8 cellular contexts compared by ENCODE assay signal in the genomic region with DNA sequence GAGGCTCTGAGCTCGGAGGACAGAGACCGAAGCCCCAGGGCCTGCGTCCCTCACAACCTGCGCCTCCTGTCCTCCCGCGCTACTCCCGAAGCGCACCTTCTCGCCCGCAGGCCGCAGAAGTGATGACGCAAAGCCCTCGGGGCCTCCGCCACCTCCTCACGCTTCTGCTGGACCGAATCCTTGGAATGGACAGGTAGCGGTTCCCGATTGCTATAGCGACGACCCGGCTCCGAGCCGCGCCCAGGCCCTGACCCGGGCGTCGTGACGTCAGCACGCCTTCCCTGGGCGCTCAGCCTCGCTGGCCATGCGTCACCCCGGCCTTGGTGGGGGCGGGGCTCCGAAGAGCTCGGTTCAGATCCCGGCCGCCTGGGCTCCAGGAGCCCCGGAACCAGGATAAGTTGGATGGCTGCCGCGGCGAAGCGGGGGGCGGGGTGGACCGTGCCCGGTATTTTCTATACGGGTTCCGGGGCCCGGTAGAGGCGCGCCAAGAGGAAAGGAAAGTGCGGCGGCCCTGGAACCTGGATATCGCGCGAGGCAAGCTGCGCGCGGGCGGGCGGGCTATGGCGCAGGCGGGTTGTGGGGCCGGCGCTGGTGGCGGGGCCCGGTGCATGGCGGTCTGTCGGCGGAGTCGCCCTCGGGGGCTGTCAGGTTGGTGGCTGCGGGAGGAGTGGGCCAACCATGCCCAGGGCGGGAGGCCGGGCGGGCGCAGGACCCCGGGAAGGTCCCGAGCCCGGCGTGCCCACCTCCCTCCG. TPM values are rescaled to one million over a fixed set of nuclear protein-coding genes. Genes with fewer than 3 reads are reported as not detected.
DNase-seq lines count a peak whose midpoint lies in the region; TF ChIP-seq lines count a peak whose summit lies in the region.

ZNF76 (plus strand) TSS at position 542 of the 752 bp plus-strand sequence. CDS start 21,417 bp downstream, outside the sequence.

- no peaks in the 10 kb centered on the region for H3K9me3 ChIP-seq in Loucy (ENCODE audit: insufficient read depth, low read depth, low read length)

- no peaks in the 10 kb centered on the region for H3K36me3 Mint-ChIP-seq in nephron (ENCODE audit: low read depth)
- H3K36me3 Mint-ChIP-seq in stimulated activated naive CD8-positive, alpha-beta T cell treated with anti-CD3 and anti-CD28 coated beads, Interleukin-15, Interleukin-2, amounts not matched to agents 100 ng/mL and 50 ng/mL, for 24 hours (ENCODE audit: low read depth) = no peaks in the 10 kb centered on the region

- H3F3A ChIP-seq in Loucy (ENCODE audit: low read depth) = peaks cover 6% of the 10 kb centered on the region; the same call in 1 of the 2 replicates

- peaks cover 34% of the 10 kb centered on the region for H3K4me1 Mint-ChIP-seq in nephron
- peaks cover 52% of the 10 kb centered on the region for H3K4me1 Mint-ChIP-seq in stimulated activated naive CD8-positive, alpha-beta T cell treated with anti-CD3 and anti-CD28 coated beads, Interleukin-15, Interleukin-2, amounts not matched to agents 100 ng/mL and 50 ng/mL, for 24 hours (ENCODE audit: low read depth)

- no peaks in the 10 kb centered on the region for H3K36me3 ChIP-seq in Loucy (ENCODE audit: insufficient read depth, low read length)

- H3K27me3 Mint-ChIP-seq in nephron (ENCODE audit: low read depth) = no peaks in the 10 kb centered on the region
- H3K27me3 Mint-ChIP-seq in stimulated activated naive CD8-positive, alpha-beta T cell treated with anti-CD3 and anti-CD28 coated beads, Interleukin-15, Interleukin-2, amounts not matched to agents 100 ng/mL and 50 ng/mL, for 24 hours = no peaks in the 10 kb centered on the region

- TF ChIP-seq CTCF in Loucy (conservative IDR thresholded peaks at IDR 0.05; ENCODE audit: low read length) (no peak), fibroblast of pulmonary artery (IDR thresholded peaks at IDR 0.05; ENCODE audit: low read length, missing control alignments) (no peak), nephron (IDR thresholded peaks at IDR 0.05; ENCODE audit: unreplicated experiment in 3 of 3) (no peak)

- H3K27ac Mint-ChIP-seq in nephron = peak within 1 kb of the TSS; percentile 92 to 97 (median 96)
- peak within 1 kb of the TSS; percentile 92 for H3K27ac Mint-ChIP-seq in stimulated activated naive CD8-positive, alpha-beta T cell treated with anti-CD3 and anti-CD28 coated beads, Interleukin-15, Interleukin-2, amounts not matched to agents 100 ng/mL and 50 ng/mL, for 24 hours

- peak within 1 kb of the TSS; percentile 90 to 100 (median 99) for H3K4me3 Mint-ChIP-seq in nephron
- H3K4me3 Mint-ChIP-seq in stimulated activated naive CD8-positive, alpha-beta T cell treated with anti-CD3 and anti-CD28 coated beads, Interleukin-15, Interleukin-2, amounts not matched to agents 100 ng/mL and 50 ng/mL, for 24 hours = peak within 1 kb of the TSS; percentile 97

- no peaks in the 10 kb centered on the region for H3K27me3 ChIP-seq in Loucy (ENCODE audit: insufficient read depth, low read length, poor library complexity, severe bottlenecking)

- peaks cover 38% of the 10 kb centered on the region for H3K79me2 ChIP-seq in Loucy (ENCODE audit: insufficient read depth, low read length)

- H3K4me1 ChIP-seq in Loucy (ENCODE audit: insufficient read depth, low read length, poor library complexity, severe bottlenecking) = peaks cover 23% of the 10 kb centered on the region

- TF ChIP-seq POLR2A in Raji (IDR thresholded peaks at IDR 0.05; ENCODE audit: insufficient read depth, low read depth, low read length) = peak; percentile 71

- peak within 1 kb of the TSS; percentile 92 for H2AFZ ChIP-seq in Loucy (ENCODE audit: low read length)

- H3K4me3 ChIP-seq in Loucy (ENCODE audit: low read length, poor library complexity, severe bottlenecking) = peak within 1 kb of the TSS; percentile 79
- peak within 1 kb of the TSS; percentile 94 for H3K4me3 ChIP-seq in fibroblast of pulmonary artery (replicated peaks; ENCODE audit: low read depth, low read length)

- H3K9ac ChIP-seq in Loucy (ENCODE audit: low read depth, low read length, poor library complexity, severe bottlenecking) = peak within 1 kb of the TSS; percentile 92

- no peaks in the 10 kb centered on the region for H3K9me3 Mint-ChIP-seq in nephron
- H3K9me3 Mint-ChIP-seq in stimulated activated naive CD8-positive, alpha-beta T cell treated with anti-CD3 and anti-CD28 coated beads, Interleukin-15, Interleukin-2, amounts not matched to agents 100 ng/mL and 50 ng/mL, for 24 hours = no peaks in the 10 kb centered on the region

- no peaks in the 10 kb centered on the region for H3K9me2 ChIP-seq in Loucy (replicated peaks; ENCODE audit: low read depth, low read length)

- peak within 1 kb of the TSS; percentile 97 for H3K4me2 ChIP-seq in Loucy (ENCODE audit: low read depth, low read length, poor library complexity, severe bottlenecking)

- DNase-seq in EH (ENCODE audit: low read depth) (peak; percentile 97), H4 (ENCODE audit: low spot score) (peak; percentile 95), fibroblast of pulmonary artery (ENCODE audit: low read depth) (peak; percentile 98)
- peak; percentile 87 for DNase-seq in activated T-helper 9 cell treated with anti-CD3 and anti-CD28 coated beads, Interleukin-2, amount 50 U/mL, for 16 hours (ENCODE audit: low read depth)

- H4K20me1 ChIP-seq in Loucy (ENCODE audit: insufficient read depth, low read length, poor library complexity, severe bottlenecking) = peaks cover 3% of the 10 kb centered on the region

RNA-seq across cellular contexts. Expression of gene ZNF76, which starts in this region (rescaled TPM):
- total RNA-seq in H4 (2014; rRNA removed; shearing (Covaris generic)) = 6.7 and 7.2 TPM in 2 replicates

Comparison
In these comparisons a context has a peak if more than half of its experiments do, and no peak if none do; other contexts are left out.
1. Peak in every context shown above with its lines: DNase-seq and H3K4me3 ChIP-seq.